Comparison of ENCODE assay signal across 10 cellular contexts in the genomic region with DNA sequence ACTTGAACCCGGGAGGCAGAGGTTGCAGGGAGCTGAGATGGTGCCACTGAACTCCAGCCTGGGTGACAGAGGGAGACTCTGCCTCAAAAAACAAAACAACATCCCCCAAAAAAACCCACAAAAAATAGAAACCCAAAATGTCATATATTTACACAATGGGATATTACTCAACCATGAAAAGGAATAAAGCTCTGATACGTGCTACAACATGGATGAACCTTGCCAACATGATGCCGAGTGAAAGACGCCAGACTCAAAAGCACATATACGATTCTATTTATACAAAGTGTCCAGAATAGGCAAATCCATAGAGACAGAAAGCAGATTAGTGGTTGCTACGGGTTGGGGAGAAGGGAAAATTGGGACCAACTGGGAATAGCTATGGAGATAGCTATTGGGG. TPM values are rescaled to one million over a fixed set of nuclear protein-coding genes. Genes with fewer than 3 reads are reported as not detected.
"Had no signal": no experiment of that assay in that cellular context is flagged by ENCODE, and none has a peak within 500 bp of the region (broad histone marks: within the 10 kb centered on the region; RNA-seq: fewer than 3 reads in every experiment).

No MANE protein-coding gene starts in this region.

- ATAC-seq: HepG2 had no signal

- H3K9ac ChIP-seq: KMS-11 had no signal

- DNase-seq: IMR-90, KBM-7, KG1 had no signal

- FAIRE-seq: HepG2, HTR-8/SVneo had no signal

- H3K27ac ChIP-seq: HL-60, KMS-11 had no signal

- H3K4me2 ChIP-seq: KMS-11 had no signal

RNA-seq across cellular contexts. Expression of a gene that starts 2.1 kb away (rescaled TPM):
- total RNA-seq: HepG2, HT-29, HT1080, IMR-90 had no signal
- polyA plus RNA-seq: HepG2, IgD-negative memory B cell, IMR-90 had no signal

RNA-seq across cellular contexts. Expression of a gene that starts 15.3 kb away (rescaled TPM):
- total RNA-seq: HepG2, HT-29, HT1080, IMR-90 had no signal
- polyA plus RNA-seq: HepG2, IgD-negative memory B cell, IMR-90 had no signal

RNA-seq across cellular contexts. Expression of a gene that starts 52.6 kb away (rescaled TPM):
- total RNA-seq: HepG2, HT-29, HT1080, IMR-90 had no signal
- polyA plus RNA-seq: HepG2, IgD-negative memory B cell, IMR-90 had no signal
